In the genomic region with DNA sequence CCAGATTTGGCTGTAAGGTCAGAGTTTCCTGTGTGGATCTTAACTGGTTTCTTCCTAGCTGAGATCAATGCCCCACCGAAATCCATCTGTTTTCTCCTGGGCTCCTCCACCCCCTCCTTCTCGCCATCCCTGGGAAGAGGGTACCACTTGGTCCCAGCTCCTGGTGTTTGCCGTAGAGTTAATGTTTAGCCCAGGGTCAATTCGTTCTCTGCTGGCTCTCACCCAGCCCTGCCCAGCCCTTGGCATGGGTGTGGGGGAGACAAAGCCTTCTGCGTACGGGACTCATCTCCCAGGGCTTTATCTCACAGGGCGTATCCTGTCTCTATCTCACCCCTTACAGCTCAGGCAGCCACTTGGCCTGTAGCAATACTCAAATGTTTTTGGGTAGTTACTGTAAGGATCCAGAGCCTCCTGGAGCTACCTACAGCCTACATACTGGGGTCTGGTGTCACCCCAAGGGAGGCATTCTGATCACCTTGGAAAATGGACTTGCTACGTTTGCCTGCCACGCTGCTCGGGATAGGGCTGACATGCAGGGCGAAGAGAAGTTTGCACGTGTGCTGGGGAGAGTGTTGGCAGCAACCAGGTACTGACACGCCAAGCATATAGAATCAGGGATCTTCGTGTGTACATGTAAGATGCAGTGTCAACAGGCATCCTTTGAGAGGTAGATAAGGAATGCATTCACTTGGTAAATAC, we compare ENCODE assay signal across 25 cellular contexts.
A peak's percentile ranks its signal among the peaks of the same experiment; 100 is the strongest.
DNase-seq lines count a peak whose midpoint lies in the region; ATAC-seq, FAIRE-seq and TF ChIP-seq lines count a peak whose summit lies in the region.
"Had no signal": no experiment of that assay in that cellular context is flagged by ENCODE, and none has a peak within 500 bp of the region (broad histone marks: within the 10 kb centered on the region; RNA-seq: fewer than 3 reads in every experiment).

No MANE protein-coding gene starts in this region.

- DNase-seq in DMS53 treated with DMSO at 0.1 percent for 48 hours (lab: John Stamatoyannopoulos, UW; ENCODE audit: unreplicated experiment) (peak; percentile 82), Peyer's patch (peak in 2 of 3 donors; percentile 88 to 89), left colon (peak; percentile 67 to 76), small intestine (peak; percentile 97), lower leg skin (ENCODE audit: low spot score in 2 of 2) (no peak), hippocampal formation (lab: John Stamatoyannopoulos, UW) (no peak)
- no peak for DNase-seq in activated naive CD8-positive, alpha-beta T cell treated with anti-CD3 and anti-CD28 coated beads, Interleukin-2, amount 50 U/mL, for 24 hours
- DNase-seq: activated naive CD4-positive, alpha-beta T cell treated with anti-CD3 and anti-CD28 coated beads, Interleukin-2, amount 10 ng/mL, durations not matched to agents 7 days and 5 days; anterior cingulate cortex; dermis blood vessel endothelial cell; GM23248; NCI-H146; NCI-H510A; nucleus accumbens; SJCRH30; spleen; stimulated activated CD4-positive, alpha-beta T cell treated with anti-CD3 and anti-CD28 coated beads, Interleukin-2, amount 100 ng/mL, for 48 hours; T-cell; uterus had no signal

- H3K27ac ChIP-seq in Peyer's patch (peak overlapping the region in 3 of 4 donors; percentile 64 to 86 (median 74)), small intestine (ENCODE audit: low read depth in 1 of 2, low read length in 1 of 2) (peak overlapping the region; percentile 93 to 96)
- H3K27ac ChIP-seq: cardiac muscle cell, GM23248, KMS-11, SJCRH30, spleen, uterus had no signal

- TF ChIP-seq CTCF in Peyer's patch (IDR thresholded peaks at IDR 0.05): no peak
- no peak for TF ChIP-seq CTCF in lower leg skin (IDR thresholded peaks at IDR 0.05)

- peaks cover 0 to 1% (median 0%) of the 10 kb centered on the region in 3 donors for H3K36me3 ChIP-seq in Peyer's patch
- H3K36me3 ChIP-seq in small intestine (ENCODE audit: control insufficient read depth in 2 of 2, insufficient read depth in 2 of 2, low read length in 2 of 2): peaks cover 0 to under 1% of the 10 kb centered on the region in 2 donors
- H3K36me3 ChIP-seq: SJCRH30, uterus had no signal

- peaks cover 2% of the 10 kb centered on the region for H3K36me3 Mint-ChIP-seq in activated naive CD8-positive, alpha-beta T cell treated with anti-CD3 and anti-CD28 coated beads, Interleukin-2, amount 50 U/mL, for 24 hours (ENCODE audit: low read depth)
- H3K36me3 Mint-ChIP-seq: stimulated activated effector memory CD8-positive, alpha-beta T cell treated with anti-CD3 and anti-CD28 coated beads, Interleukin-12 subunit alpha, Interleukin-12 subunit beta, amount 100 ng/mL, for 72 hours had no signal

- H3K4me1 ChIP-seq in Peyer's patch (peaks cover 0 to 54% (median 7%) of the 10 kb centered on the region in 4 donors), small intestine (ENCODE audit: control insufficient read depth in 2 of 2, insufficient read depth in 1 of 2, low read depth in 1 of 2, low read length in 1 of 2) (peaks cover 8 to 9% of the 10 kb centered on the region in 2 donors)
- H3K4me1 ChIP-seq: uterus had no signal

- no peak for FAIRE-seq in small intestine (lab: Jason Lieb, UNC)
- FAIRE-seq: keratinocyte, RCC 7860 had no signal

- H3K4me3 Mint-ChIP-seq in activated naive CD8-positive, alpha-beta T cell treated with anti-CD3 and anti-CD28 coated beads, Interleukin-2, amount 50 U/mL, for 24 hours: no peak overlapping the region
- H3K4me3 Mint-ChIP-seq: activated naive CD4-positive, alpha-beta T cell treated with anti-CD3 and anti-CD28 coated beads, Interleukin-2, amount 10 ng/mL, durations not matched to agents 7 days and 5 days; CD14-positive monocyte; stimulated activated effector memory CD8-positive, alpha-beta T cell treated with anti-CD3 and anti-CD28 coated beads, Interleukin-12 subunit alpha, Interleukin-12 subunit beta, amount 100 ng/mL, for 72 hours; T-cell had no signal

- 21 to 68% (median 43%) methylated on average over 14 of the region's 14 CpGs for WGBS in small intestine, 3 donors
- 57 to 59% methylated on average over 14 of the region's 14 CpGs for WGBS in lower leg skin, 2 donors

- no peaks in the 10 kb centered on the region for H3K4me1 Mint-ChIP-seq in activated naive CD8-positive, alpha-beta T cell treated with anti-CD3 and anti-CD28 coated beads, Interleukin-2, amount 50 U/mL, for 24 hours
- H3K4me1 Mint-ChIP-seq: activated naive CD4-positive, alpha-beta T cell treated with anti-CD3 and anti-CD28 coated beads, Interleukin-2, amount 10 ng/mL, durations not matched to agents 7 days and 5 days; stimulated activated effector memory CD8-positive, alpha-beta T cell treated with anti-CD3 and anti-CD28 coated beads, Interleukin-12 subunit alpha, Interleukin-12 subunit beta, amount 100 ng/mL, for 72 hours; T-cell had no signal

- H3K4me3 ChIP-seq in Peyer's patch (no peak overlapping the region), small intestine (ENCODE audit: low read depth in 1 of 2, low read length in 2 of 2) (peak overlapping the region in 1 of 2 donors; percentile 4), lower leg skin (ENCODE audit: low read depth, poor library complexity, severe bottlenecking) (no peak overlapping the region)
- H3K4me3 ChIP-seq: cardiac muscle cell, GM23248, SJCRH30, spleen, uterus had no signal

- no peaks in the 10 kb centered on the region for H3K27me3 Mint-ChIP-seq in activated naive CD8-positive, alpha-beta T cell treated with anti-CD3 and anti-CD28 coated beads, Interleukin-2, amount 50 U/mL, for 24 hours
- H3K27me3 Mint-ChIP-seq: activated naive CD4-positive, alpha-beta T cell treated with anti-CD3 and anti-CD28 coated beads, Interleukin-2, amount 10 ng/mL, durations not matched to agents 7 days and 5 days; T-cell had no signal

- no peaks in the 10 kb centered on the region for H3K9me3 Mint-ChIP-seq in activated naive CD8-positive, alpha-beta T cell treated with anti-CD3 and anti-CD28 coated beads, Interleukin-2, amount 50 U/mL, for 24 hours
- H3K9me3 Mint-ChIP-seq: activated naive CD4-positive, alpha-beta T cell treated with anti-CD3 and anti-CD28 coated beads, Interleukin-2, amount 10 ng/mL, durations not matched to agents 7 days and 5 days; stimulated activated effector memory CD8-positive, alpha-beta T cell treated with anti-CD3 and anti-CD28 coated beads, Interleukin-12 subunit alpha, Interleukin-12 subunit beta, amount 100 ng/mL, for 72 hours; T-cell had no signal

- H3K27me3 ChIP-seq in Peyer's patch (no peaks in the 10 kb centered on the region), small intestine (ENCODE audit: control insufficient read depth in 2 of 2, insufficient read depth in 2 of 2, low read length in 2 of 2) (no peaks in the 10 kb centered on the region)
- H3K27me3 ChIP-seq: cardiac muscle cell, SJCRH30, spleen, uterus had no signal

- intact Hi-C loops in left colon (cut with DNase I, micrococcal nuclease) (no loop called here), lower leg skin (cut with DNase I; ENCODE audit: low total_unique reads) (no loop called here)

- TF ChIP-seq POLR2A in Peyer's patch (IDR thresholded peaks at IDR 0.05): no peak
- no peak for TF ChIP-seq POLR2A in lower leg skin (IDR thresholded peaks at IDR 0.05)

- no peaks in the 10 kb centered on the region for H3K9me3 ChIP-seq in Peyer's patch
- H3K9me3 ChIP-seq in small intestine (ENCODE audit: control insufficient read depth, low read depth): no peaks in the 10 kb centered on the region
- H3K9me3 ChIP-seq: SJCRH30, spleen, uterus had no signal

- no peak overlapping the region for H3K27ac Mint-ChIP-seq in activated naive CD8-positive, alpha-beta T cell treated with anti-CD3 and anti-CD28 coated beads, Interleukin-2, amount 50 U/mL, for 24 hours
- H3K27ac Mint-ChIP-seq: activated naive CD4-positive, alpha-beta T cell treated with anti-CD3 and anti-CD28 coated beads, Interleukin-2, amount 10 ng/mL, durations not matched to agents 7 days and 5 days; stimulated activated effector memory CD8-positive, alpha-beta T cell treated with anti-CD3 and anti-CD28 coated beads, Interleukin-12 subunit alpha, Interleukin-12 subunit beta, amount 100 ng/mL, for 72 hours; T-cell had no signal

- peak; percentile 88 for ATAC-seq in left colon
- ATAC-seq in activated naive CD8-positive, alpha-beta T cell treated with anti-CD3 and anti-CD28 coated beads, Interleukin-2, amount 50 U/mL, for 24 hours: no peak
- ATAC-seq: stimulated activated effector memory CD8-positive, alpha-beta T cell treated with anti-CD3 and anti-CD28 coated beads, Interleukin-12 subunit alpha, Interleukin-12 subunit beta, amount 100 ng/mL, for 72 hours; T-cell had no signal

Comparison
In these comparisons a context has a peak if more than half of its experiments do, and no peak if none do; other contexts are left out.
1. DNase-seq: peak in DMS53 treated with DMSO at 0.1 percent for 48 hours (single experiment), Peyer's patch (2 of 3), left colon (2 of 2) and small intestine (single experiment); none in activated naive CD8-positive, alpha-beta T cell treated with anti-CD3 and anti-CD28 coated beads, Interleukin-2, amount 50 U/mL, for 24 hours (single experiment), lower leg skin (0 of 2) and hippocampal formation (0 of 2).